17 cellular contexts compared by ENCODE assay signal in genomic region chr13:21117104-21117809, GRCh38. TPM values are rescaled to one million over a fixed set of nuclear protein-coding genes. Genes with fewer than 3 reads are reported as not detected.
DNase-seq lines count a peak whose midpoint lies in the region; ATAC-seq and TF ChIP-seq lines count a peak whose summit lies in the region.
"Had no signal": no experiment of that assay in that cellular context is flagged by ENCODE, and none has a peak within 500 bp of the region (broad histone marks: within the 10 kb centered on the region; RNA-seq: fewer than 3 reads in every experiment).

No MANE protein-coding gene starts in this region.

- TF ChIP-seq CTCF in sigmoid colon (IDR thresholded peaks at IDR 0.05) = no peak

- H3K27ac ChIP-seq in SJCRH30 = no peak overlapping the region
- no peak overlapping the region for H3K27ac ChIP-seq in sigmoid colon

- H3K4me1 ChIP-seq in SJCRH30 (no peaks in the 10 kb centered on the region), sigmoid colon (no peaks in the 10 kb centered on the region)
- H3K4me1 ChIP-seq: BE2C had no signal

- H3K4me3 ChIP-seq in SJCRH30 (no peak overlapping the region), sigmoid colon (no peak overlapping the region)

- no peaks in the 10 kb centered on the region for H3K27me3 ChIP-seq in SJCRH30
- no peaks in the 10 kb centered on the region for H3K27me3 ChIP-seq in sigmoid colon
- H3K27me3 ChIP-seq: BE2C had no signal

- H3K36me3 ChIP-seq in SJCRH30 (no peaks in the 10 kb centered on the region), sigmoid colon (no peaks in the 10 kb centered on the region)
- H3K36me3 ChIP-seq: BE2C had no signal

- WGBS in sigmoid colon, 2 donors = 97 to 99% methylated on average over 1 of the region's 1 CpG

- no peaks in the 10 kb centered on the region for H3K27me3 Mint-ChIP-seq in activated naive CD8-positive, alpha-beta T cell treated with anti-CD3 and anti-CD28 coated beads, Interleukin-2, amount 10 ng/mL, durations not matched to agents 7 days and 5 days
- no peaks in the 10 kb centered on the region for H3K27me3 Mint-ChIP-seq in activated naive CD8-positive, alpha-beta T cell treated with anti-CD3 and anti-CD28 coated beads, Interleukin-2, amount 50 U/mL, for 24 hours

- H3K4me1 Mint-ChIP-seq in activated naive CD8-positive, alpha-beta T cell treated with anti-CD3 and anti-CD28 coated beads, Interleukin-2, amount 10 ng/mL, durations not matched to agents 7 days and 5 days = no peaks in the 10 kb centered on the region
- no peaks in the 10 kb centered on the region for H3K4me1 Mint-ChIP-seq in activated naive CD8-positive, alpha-beta T cell treated with anti-CD3 and anti-CD28 coated beads, Interleukin-2, amount 50 U/mL, for 24 hours
- H3K4me1 Mint-ChIP-seq: CD4-positive, CD25-positive, alpha-beta regulatory T cell; CD8-positive, alpha-beta memory T cell; IgD-negative memory B cell had no signal

- POLR2A ChIA-PET in activated naive CD8-positive, alpha-beta T cell treated with anti-CD3 and anti-CD28 coated beads, Interleukin-2, amount 10 ng/mL, durations not matched to agents 7 days and 5 days (lab: Charles Lee) = no interaction called here

- intact Hi-C loops in sigmoid colon (cut with DNase I) = no loop called here

- no peak for DNase-seq in activated naive CD8-positive, alpha-beta T cell treated with anti-CD3 and anti-CD28 coated beads, Interleukin-2, amount 10 ng/mL, durations not matched to agents 7 days and 5 days
- DNase-seq in activated naive CD8-positive, alpha-beta T cell treated with anti-CD3 and anti-CD28 coated beads, Interleukin-2, amount 50 U/mL, for 24 hours = no peak
- DNase-seq in SJCRH30 (peak; percentile 29 to 49), sigmoid colon (peak; percentile 13), D341Med (ENCODE audit: low spot score) (no peak)
- DNase-seq: BE2C; C1 segment of cervical spinal cord; CD4-positive, CD25-positive, alpha-beta regulatory T cell; CD8-positive, alpha-beta memory T cell; COR-L47; DMS153; DMS79; GDM1; GOT3; H9; KG1 had no signal

- H3K27ac Mint-ChIP-seq in activated naive CD8-positive, alpha-beta T cell treated with anti-CD3 and anti-CD28 coated beads, Interleukin-2, amount 10 ng/mL, durations not matched to agents 7 days and 5 days = peak overlapping the region; percentile 42
- no peak overlapping the region for H3K27ac Mint-ChIP-seq in activated naive CD8-positive, alpha-beta T cell treated with anti-CD3 and anti-CD28 coated beads, Interleukin-2, amount 50 U/mL, for 24 hours
- H3K27ac Mint-ChIP-seq: CD8-positive, alpha-beta memory T cell; IgD-negative memory B cell had no signal

- peaks cover 3% of the 10 kb centered on the region; the same call in 1 of the 2 replicates for H3K9me3 ChIP-seq in SJCRH30 (replicated peaks)
- H3K9me3 ChIP-seq in sigmoid colon = no peaks in the 10 kb centered on the region
- H3K9me3 ChIP-seq: BE2C had no signal

- H3K36me3 Mint-ChIP-seq in activated naive CD8-positive, alpha-beta T cell treated with anti-CD3 and anti-CD28 coated beads, Interleukin-2, amount 10 ng/mL, durations not matched to agents 7 days and 5 days = no peaks in the 10 kb centered on the region
- H3K36me3 Mint-ChIP-seq in activated naive CD8-positive, alpha-beta T cell treated with anti-CD3 and anti-CD28 coated beads, Interleukin-2, amount 50 U/mL, for 24 hours (ENCODE audit: low read depth) = no peaks in the 10 kb centered on the region
- H3K36me3 Mint-ChIP-seq: CD4-positive, CD25-positive, alpha-beta regulatory T cell; CD8-positive, alpha-beta memory T cell; IgD-negative memory B cell had no signal

- no peak for TF ChIP-seq POLR2A in sigmoid colon (IDR thresholded peaks at IDR 0.05)

- no peaks in the 10 kb centered on the region for H3K9me3 Mint-ChIP-seq in activated naive CD8-positive, alpha-beta T cell treated with anti-CD3 and anti-CD28 coated beads, Interleukin-2, amount 10 ng/mL, durations not matched to agents 7 days and 5 days
- H3K9me3 Mint-ChIP-seq in activated naive CD8-positive, alpha-beta T cell treated with anti-CD3 and anti-CD28 coated beads, Interleukin-2, amount 50 U/mL, for 24 hours = no peaks in the 10 kb centered on the region
- H3K9me3 Mint-ChIP-seq: CD8-positive, alpha-beta memory T cell had no signal

- no peak overlapping the region for H3K4me3 Mint-ChIP-seq in activated naive CD8-positive, alpha-beta T cell treated with anti-CD3 and anti-CD28 coated beads, Interleukin-2, amount 10 ng/mL, durations not matched to agents 7 days and 5 days
- H3K4me3 Mint-ChIP-seq in activated naive CD8-positive, alpha-beta T cell treated with anti-CD3 and anti-CD28 coated beads, Interleukin-2, amount 50 U/mL, for 24 hours = no peak overlapping the region
- H3K4me3 Mint-ChIP-seq: CD4-positive, CD25-positive, alpha-beta regulatory T cell; CD8-positive, alpha-beta memory T cell; H9; IgD-negative memory B cell had no signal

- ATAC-seq in activated naive CD8-positive, alpha-beta T cell treated with anti-CD3 and anti-CD28 coated beads, Interleukin-2, amount 10 ng/mL, durations not matched to agents 7 days and 5 days (ENCODE audit: low read depth) = no peak
- ATAC-seq in activated naive CD8-positive, alpha-beta T cell treated with anti-CD3 and anti-CD28 coated beads, Interleukin-2, amount 50 U/mL, for 24 hours = no peak

- TF ChIP-seq EP300 in sigmoid colon (IDR thresholded peaks at IDR 0.05) = no peak

RNA-seq across cellular contexts. Expression of gene SAP18, which starts 22.7 kb away (rescaled TPM):
- 100 to 1,000 TPM; 190 to 204 TPM for total RNA-seq in activated naive CD8-positive, alpha-beta T cell treated with anti-CD3 and anti-CD28 coated beads, Interleukin-2, amount 10 ng/mL, durations not matched to agents 7 days and 5 days
- 126 and 148 TPM in 2 replicates for total RNA-seq in SJCRH30 (2014; rRNA removed; shearing (Covaris generic))
- total RNA-seq in sigmoid colon = 100 to 1,000 TPM in 1 of 4 donors, 10 to 100 TPM in 3; 60.9 to 114 (median 75.7) TPM
- 100 to 1,000 TPM in 2 of 3 donors, 10 to 100 TPM in 1; 61.7 to 108 (median 108) TPM for polyA plus RNA-seq in sigmoid colon

RNA-seq across cellular contexts. Expression of gene LATS2, which starts 55.9 kb away (rescaled TPM):
- total RNA-seq in activated naive CD8-positive, alpha-beta T cell treated with anti-CD3 and anti-CD28 coated beads, Interleukin-2, amount 10 ng/mL, durations not matched to agents 7 days and 5 days = 1 to 10 TPM; 2.3 to 2.4 TPM
- total RNA-seq in SJCRH30 (2014; rRNA removed; shearing (Covaris generic)) = 14.9 and 16.9 TPM in 2 replicates
- 10 to 100 TPM; 21.8 to 45.5 (median 28.2) TPM for total RNA-seq in sigmoid colon
- polyA plus RNA-seq in sigmoid colon = 1 to 10 TPM; 3.7 to 4.6 (median 4.2) TPM
- polyA plus RNA-seq: CD4-positive, CD25-positive, alpha-beta regulatory T cell had no signal

RNA-seq across cellular contexts. Expression of gene SKA3, which starts 59.1 kb away (rescaled TPM):
- total RNA-seq in activated naive CD8-positive, alpha-beta T cell treated with anti-CD3 and anti-CD28 coated beads, Interleukin-2, amount 10 ng/mL, durations not matched to agents 7 days and 5 days = 10 to 100 TPM; 26.1 to 30.9 TPM
- total RNA-seq in SJCRH30 (2014; rRNA removed; shearing (Covaris generic)) = 77.0 and 79.3 TPM in 2 replicates
- total RNA-seq in sigmoid colon = under 1 TPM in 3 of 4 donors, not detected in 1; 0.33 to 0.95 (median 0.55) TPM
- polyA plus RNA-seq in sigmoid colon = 1 to 10 TPM in 2 of 3 donors, under 1 TPM in 1; 0.60 to 6.7 (median 2.5) TPM
- polyA plus RNA-seq: CD8-positive, alpha-beta memory T cell had no signal

RNA-seq across cellular contexts. Expression of gene MRPL57, which starts 59.2 kb away (rescaled TPM):
- total RNA-seq in activated naive CD8-positive, alpha-beta T cell treated with anti-CD3 and anti-CD28 coated beads, Interleukin-2, amount 10 ng/mL, durations not matched to agents 7 days and 5 days = 10 to 100 TPM; 19.1 to 20.2 TPM
- 37.7 and 40.5 TPM in 2 replicates for total RNA-seq in SJCRH30 (2014; rRNA removed; shearing (Covaris generic))
- total RNA-seq in sigmoid colon = 10 to 100 TPM; 25.8 to 51.0 (median 40.2) TPM
- polyA plus RNA-seq in sigmoid colon = 10 to 100 TPM; 21.0 to 24.5 (median 23.8) TPM

Comparison
In these comparisons a context has a peak if more than half of its experiments do, and no peak if none do; other contexts are left out.
1. DNase-seq: peak in SJCRH30 (2 of 2) and sigmoid colon (single experiment); none in activated naive CD8-positive, alpha-beta T cell treated with anti-CD3 and anti-CD28 coated beads, Interleukin-2, amount 10 ng/mL, durations not matched to agents 7 days and 5 days (single experiment), activated naive CD8-positive, alpha-beta T cell treated with anti-CD3 and anti-CD28 coated beads, Interleukin-2, amount 50 U/mL, for 24 hours (single experiment) and D341Med (single experiment).
2. RNA of gene SKA3, which starts 59.1 kb away (total RNA-seq): 77.0 to 79.3 TPM in SJCRH30 and 26.1 to 30.9 TPM in activated naive CD8-positive, alpha-beta T cell treated with anti-CD3 and anti-CD28 coated beads, Interleukin-2, amount 10 ng/mL, durations not matched to agents 7 days and 5 days; 0.33 to 0.95 TPM in sigmoid colon; every median in the first group is over 10 times any median in the second.